Comparison of ENCODE assay signal across 20 cellular contexts in the genomic region with DNA sequence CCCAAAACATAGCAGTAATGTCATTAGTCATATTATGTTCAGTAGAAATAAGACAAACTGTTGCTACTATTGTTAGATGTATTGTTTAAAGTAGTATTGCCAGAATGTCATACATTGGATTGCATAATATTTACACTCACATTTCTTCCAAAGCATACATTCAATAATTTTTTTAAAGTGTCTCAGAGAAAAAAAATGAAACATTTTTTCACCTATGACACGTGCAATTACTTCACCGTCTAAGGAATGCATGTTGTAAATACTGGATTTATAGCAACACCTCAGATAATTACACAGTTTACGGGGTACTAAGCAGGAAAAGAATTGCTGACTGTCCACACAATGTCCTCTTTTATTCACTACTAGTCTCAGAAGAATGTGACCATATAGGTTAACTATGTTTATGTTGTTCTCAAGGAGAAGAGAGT.
DNase-seq lines count a peak whose midpoint lies in the region; ATAC-seq, FAIRE-seq and TF ChIP-seq lines count a peak whose summit lies in the region.
"Had no signal": no experiment of that assay in that cellular context is flagged by ENCODE, and none has a peak within 500 bp of the region (broad histone marks: within the 10 kb centered on the region; RNA-seq: fewer than 3 reads in every experiment).

No MANE protein-coding gene starts in this region.

- no peaks in the 10 kb centered on the region for H3K36me3 Mint-ChIP-seq in endothelial cell (ENCODE audit: low read depth, unreplicated experiment)

- H2AFZ ChIP-seq in ACC112 (ENCODE audit: low read length, unreplicated experiment): peak overlapping the region; percentile 57

- H3K27me3 ChIP-seq in ACC112 (ENCODE audit: insufficient read depth, low read length): no peaks in the 10 kb centered on the region

- no peaks in the 10 kb centered on the region for H3K36me3 ChIP-seq in ACC112 (ENCODE audit: insufficient read depth, low read length)
- H3K36me3 ChIP-seq: thoracic aorta had no signal

- no peaks in the 10 kb centered on the region for H3K27me3 Mint-ChIP-seq in endothelial cell (ENCODE audit: unreplicated experiment)
- H3K27me3 Mint-ChIP-seq: activated CD4-positive, alpha-beta T cell treated with anti-CD3 and anti-CD28 coated beads, Interleukin-2, amount 10 ng/mL, durations not matched to agents 7 days and 5 days had no signal

- no peak for FAIRE-seq in HTR-8/SVneo (lab: Jason Lieb, UNC)
- FAIRE-seq: D721Med had no signal

- no peak overlapping the region for H3K4me3 Mint-ChIP-seq in endothelial cell (ENCODE audit: unreplicated experiment)
- H3K4me3 Mint-ChIP-seq: activated CD4-positive, alpha-beta T cell treated with anti-CD3 and anti-CD28 coated beads, Interleukin-2, amount 10 ng/mL, durations not matched to agents 7 days and 5 days; T-helper 2 cell treated with Interferon-gamma antibody and Interleukin-4, amounts not matched to agents 5 μg/mL and 100 μg/mL, for 36 hours had no signal

- H3K4me1 ChIP-seq in ACC112 (ENCODE audit: control insufficient read depth, insufficient read depth, low read length, unreplicated experiment): peaks cover 45% of the 10 kb centered on the region

- DNase-seq in HTR-8/SVneo (ENCODE audit: insufficient read length, low spot score) (peak; percentile 26), astrocyte of the spinal cord (ENCODE audit: low read depth, low spot score) (peak; percentile 48), iris pigment epithelial cell (ENCODE audit: low read depth) (peak; percentile 82), NAMALWA (ENCODE audit: low spot score) (no peak), endothelial cell (ENCODE audit: low spot score) (no peak), medulla oblongata (ENCODE audit: extremely low spot score) (no peak)
- DNase-seq: ACHN; activated CD4-positive, alpha-beta T cell treated with anti-CD3 and anti-CD28 coated beads, Interleukin-2, amount 10 ng/mL, durations not matched to agents 7 days and 5 days; amniotic stem cell; effector CD8-positive, alpha-beta T cell; KG1; NCI-H1694; NCI-H526; occipital lobe; RPMI8226 had no signal

- H3K4me3 ChIP-seq in ACC112 (ENCODE audit: low read depth, low read length) (no peak overlapping the region), astrocyte of the spinal cord (ENCODE audit: low read depth, low read length) (no peak overlapping the region)
- H3K4me3 ChIP-seq: thoracic aorta had no signal

- no peak overlapping the region for H3K27ac Mint-ChIP-seq in endothelial cell (ENCODE audit: unreplicated experiment)
- H3K27ac Mint-ChIP-seq: activated CD4-positive, alpha-beta T cell treated with anti-CD3 and anti-CD28 coated beads, Interleukin-2, amount 10 ng/mL, durations not matched to agents 7 days and 5 days; T-helper 2 cell treated with Interferon-gamma antibody and Interleukin-4, amounts not matched to agents 5 μg/mL and 100 μg/mL, for 36 hours had no signal

- H3K79me2 ChIP-seq in ACC112 (ENCODE audit: control insufficient read depth, insufficient read depth, low read length, unreplicated experiment): no peaks in the 10 kb centered on the region

- no peaks in the 10 kb centered on the region for H3K9me3 Mint-ChIP-seq in endothelial cell (ENCODE audit: unreplicated experiment)
- H3K9me3 Mint-ChIP-seq: activated CD4-positive, alpha-beta T cell treated with anti-CD3 and anti-CD28 coated beads, Interleukin-2, amount 10 ng/mL, durations not matched to agents 7 days and 5 days had no signal

- no peak for ATAC-seq in GM21423 (IDR thresholded peaks at IDR 0.05; ENCODE audit: unreplicated experiment)

- TF ChIP-seq CTCF in astrocyte of the spinal cord (IDR thresholded peaks at IDR 0.05; ENCODE audit: low read depth, low read length) (no peak), endothelial cell (IDR thresholded peaks at IDR 0.05; ENCODE audit: unreplicated experiment) (no peak)

- peaks cover 3% of the 10 kb centered on the region for H3K4me1 Mint-ChIP-seq in endothelial cell (ENCODE audit: unreplicated experiment)
- H3K4me1 Mint-ChIP-seq: activated CD4-positive, alpha-beta T cell treated with anti-CD3 and anti-CD28 coated beads, Interleukin-2, amount 10 ng/mL, durations not matched to agents 7 days and 5 days had no signal

- H3K27ac ChIP-seq in ACC112 (ENCODE audit: low read depth, low read length): peak overlapping the region; percentile 5; the same call in 1 of the 2 replicates

- in situ Hi-C loops in astrocyte of the spinal cord (cut with HindIII; ENCODE audit: low sequenced_read_pairs): no loop called here

Comparison
In these comparisons a context has a peak if more than half of its experiments do, and no peak if none do; other contexts are left out.
1. DNase-seq: peak in HTR-8/SVneo (single experiment), astrocyte of the spinal cord (single experiment) and iris pigment epithelial cell (single experiment); none in NAMALWA (single experiment), endothelial cell (single experiment) and medulla oblongata (single experiment).